16 cellular contexts compared by ENCODE assay signal in the genomic region with DNA sequence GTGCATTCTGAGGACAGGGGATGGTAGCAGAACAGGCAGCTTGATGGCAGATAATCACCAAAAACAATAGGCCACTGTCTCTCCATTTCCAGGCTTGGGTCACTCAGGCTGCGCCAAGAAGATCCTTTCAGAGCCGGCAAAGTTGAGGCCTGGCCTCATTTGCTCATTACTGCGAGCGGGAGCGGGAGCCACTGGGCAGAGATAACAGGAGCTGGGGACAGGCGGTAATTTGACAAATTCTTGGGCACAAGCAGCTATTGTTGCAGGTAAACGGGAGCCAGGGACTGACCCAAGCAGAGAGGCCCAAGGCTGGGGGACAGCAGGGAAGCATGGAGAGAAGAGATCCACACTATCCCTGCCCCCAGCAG. TPM values are rescaled to one million over a fixed set of nuclear protein-coding genes. Genes with fewer than 3 reads are reported as not detected.
DNase-seq lines count a peak whose midpoint lies in the region; ATAC-seq, FAIRE-seq and TF ChIP-seq lines count a peak whose summit lies in the region.
"Had no signal": no experiment of that assay in that cellular context is flagged by ENCODE, and none has a peak within 500 bp of the region (broad histone marks: within the 10 kb centered on the region; RNA-seq: fewer than 3 reads in every experiment).

No MANE protein-coding gene starts in this region.

- intact Hi-C loops in natural killer cell (cut with micrococcal nuclease) (no loop called here), thyroid gland (cut with DNase I) (no loop called here)

- H3K9ac ChIP-seq in H1 (replicated peaks in 1 of 4; ENCODE audit: extremely low read depth in 1 of 4, low read depth in 3 of 4, low read length in 3 of 4) (no peak overlapping the region), GM23248 (no peak overlapping the region)

- H3K36me3 ChIP-seq in H1 (ENCODE audit: control insufficient read depth in 2 of 4, insufficient read depth in 4 of 4, low read length in 3 of 4), result peaks cover 6 to 34% (median 9%) of the 10 kb centered on the region in 4 experiments; a peak in 6 of 8 replicates
- H3K36me3 ChIP-seq in thyroid gland, result no peaks in the 10 kb centered on the region
- no peaks in the 10 kb centered on the region for H3K36me3 ChIP-seq in GM23248 (ENCODE audit: low read depth)

- no peak overlapping the region for H4K8ac ChIP-seq in H1 (ENCODE audit: extremely low read depth, insufficient read depth, low read length)

- H3K56ac ChIP-seq in H1 (replicated peaks; ENCODE audit: insufficient read length, low read depth, low read length), result no peak overlapping the region

- H3K4me2 ChIP-seq in H1 (ENCODE audit: insufficient read depth in 1 of 2, low read depth in 2 of 2, low read length in 2 of 2) (peak overlapping the region; percentile 86 to 87), GM23248 (ENCODE audit: unreplicated experiment) (no peak overlapping the region)

- no peak for TF ChIP-seq EP300 in H1 (IDR thresholded peaks at IDR 0.05; ENCODE audit: borderline replicate concordance in 1 of 2, low read depth in 2 of 2, low read length in 2 of 2)

- H3K27ac ChIP-seq in H1 (ENCODE audit: low read depth, low read length), result no peak overlapping the region
- no peak overlapping the region for H3K27ac ChIP-seq in thyroid gland
- no peak overlapping the region for H3K27ac ChIP-seq in GM23248
- H3K27ac ChIP-seq: foreskin keratinocyte had no signal

- H3K4ac ChIP-seq in H1 (replicated peaks; ENCODE audit: insufficient read length, low read depth, low read length), result no peak overlapping the region

- H2BK12ac ChIP-seq in H1 (ENCODE audit: low read depth, low read length), result no peak overlapping the region

- no peak overlapping the region for H3K14ac ChIP-seq in H1 (ENCODE audit: insufficient read length)

- no peaks in the 10 kb centered on the region for H3K9me3 Mint-ChIP-seq in natural killer cell
- H3K9me3 Mint-ChIP-seq in natural killer cell treated with Interleukin-12 subunit alpha and Interleukin-12 subunit beta and Interleukin-15 and Interleukin-18, amount 100 ng/mL, for 72 hours, result no peaks in the 10 kb centered on the region
- H3K9me3 Mint-ChIP-seq in nephron progenitor cell, result no peaks in the 10 kb centered on the region

- no peak for TF ChIP-seq CTCF in natural killer cell (IDR thresholded peaks at IDR 0.05)
- no peak for TF ChIP-seq CTCF in H1 (IDR thresholded peaks at IDR 0.05; ENCODE audit: control extremely low read depth in 1 of 3, insufficient read depth in 1 of 3, low read depth in 1 of 3, low read length in 3 of 3)
- no peak for TF ChIP-seq CTCF in nephron progenitor cell (IDR thresholded peaks at IDR 0.05)
- no peak for TF ChIP-seq CTCF in thyroid gland (IDR thresholded peaks at IDR 0.05)

- no peak for FAIRE-seq in H1 (lab: Jason Lieb, UNC)

- H3K4me3 Mint-ChIP-seq in natural killer cell, result peak overlapping the region; percentile 2
- H3K4me3 Mint-ChIP-seq in natural killer cell treated with Interleukin-12 subunit alpha and Interleukin-12 subunit beta and Interleukin-15 and Interleukin-18, amount 100 ng/mL, for 72 hours, result no peak overlapping the region
- H3K4me3 Mint-ChIP-seq in nephron progenitor cell, result peak overlapping the region; percentile 92
- H3K4me3 Mint-ChIP-seq: activated CD8-positive, alpha-beta T cell treated with anti-CD3 and anti-CD28 coated beads, Interleukin-2, amount 10 ng/mL, durations not matched to agents 7 days and 5 days had no signal

- H3K36me3 Mint-ChIP-seq in natural killer cell (no peaks in the 10 kb centered on the region), nephron progenitor cell (ENCODE audit: low read depth) (peaks cover 35% of the 10 kb centered on the region)
- no peaks in the 10 kb centered on the region for H3K36me3 Mint-ChIP-seq in natural killer cell treated with Interleukin-12 subunit alpha and Interleukin-12 subunit beta and Interleukin-15 and Interleukin-18, amount 100 ng/mL, for 72 hours

- H3K4me1 Mint-ChIP-seq in natural killer cell, result peaks cover 0 to 16% of the 10 kb centered on the region in 2 donors
- H3K4me1 Mint-ChIP-seq in natural killer cell treated with Interleukin-12 subunit alpha and Interleukin-12 subunit beta and Interleukin-15 and Interleukin-18, amount 100 ng/mL, for 72 hours (ENCODE audit: low read depth in 2 of 2), result peaks cover 6 to 13% of the 10 kb centered on the region in 2 donors
- peaks cover 80% of the 10 kb centered on the region for H3K4me1 Mint-ChIP-seq in nephron progenitor cell

- H3F3A ChIP-seq in GM23248 (ENCODE audit: insufficient read depth), result 0 out of 2 replicates have a peak, but pooled peaks cover 4% of the 10 kb centered on the region

- peaks cover 0 to 26% of the 10 kb centered on the region in 2 experiments; a peak in 2 of 4 replicates for H3K79me2 ChIP-seq in H1 (ENCODE audit: control insufficient read depth in 1 of 2, insufficient read depth in 2 of 2, low read length in 2 of 2)
- H3K79me2 ChIP-seq in GM23248 (ENCODE audit: insufficient read depth), result no peaks in the 10 kb centered on the region

- DNase-seq in natural killer cell (no peak), H1 (ENCODE audit: low read depth in 1 of 2, low spot score in 2 of 2) (no peak), nephron progenitor cell (no peak), thyroid gland (no peak), middle frontal gyrus (ENCODE audit: extremely low spot score, low spot score) (no peak), GM23248 (no peak)
- DNase-seq in natural killer cell treated with Interleukin-12 subunit alpha and Interleukin-12 subunit beta and Interleukin-15 and Interleukin-18, amount 100 ng/mL, for 72 hours (ENCODE audit: low spot score), result no peak
- DNase-seq in activated CD4-positive, alpha-beta T cell treated with anti-CD3 and anti-CD28 coated beads for 48 hours, result no peak
- DNase-seq: activated CD8-positive, alpha-beta T cell treated with anti-CD3 and anti-CD28 coated beads, Interleukin-2, amount 10 ng/mL, durations not matched to agents 7 days and 5 days; activated effector memory CD4-positive, alpha-beta T cell treated with anti-CD3 and anti-CD28 coated beads, Interleukin-2, amount 50 U/mL, for 16 hours; effector CD8-positive, alpha-beta T cell; foreskin keratinocyte; right cardiac atrium; SIG-M5; stimulated activated CD4-positive, alpha-beta T cell treated with anti-CD3 and anti-CD28 coated beads, Interleukin-2, amount 100 ng/mL, for 48 hours had no signal

- no peaks in the 10 kb centered on the region for H3K9me3 ChIP-seq in H1 (ENCODE audit: insufficient read depth in 2 of 2, low read depth in 1 of 2, low read length in 1 of 2)
- H3K9me3 ChIP-seq in thyroid gland, result no peaks in the 10 kb centered on the region
- H3K9me3 ChIP-seq in GM23248 (ENCODE audit: low read depth), result no peaks in the 10 kb centered on the region

- H3K4me1 ChIP-seq in H1 (replicated peaks in 1 of 4; ENCODE audit: control insufficient read depth in 3 of 4, insufficient read depth in 4 of 4, low read length in 3 of 4) (peaks cover 25 to 40% (median 30%) of the 10 kb centered on the region in 4 experiments), thyroid gland (peaks cover 2 to 18% of the 10 kb centered on the region in 2 donors), GM23248 (ENCODE audit: insufficient read depth) (no peaks in the 10 kb centered on the region)
- H3K4me1 ChIP-seq: foreskin keratinocyte had no signal

- peaks cover 7% of the 10 kb centered on the region; the same call in 1 of the 2 replicates for H3K79me1 ChIP-seq in H1 (ENCODE audit: low read depth, low read length)

- POLR2A ChIA-PET in H1 (lab: Charles Lee; ENCODE audit: partially characterized antibody), result interaction anchor here (0.7 to 3.8 kb wide), 39 partner anchors 9 to 1778 kb away, joined by 3 to 22 read pairs (median 4); a partner anchor contains a TSS

- H3K27ac Mint-ChIP-seq in natural killer cell, result no peak overlapping the region
- H3K27ac Mint-ChIP-seq in natural killer cell treated with Interleukin-12 subunit alpha and Interleukin-12 subunit beta and Interleukin-15 and Interleukin-18, amount 100 ng/mL, for 72 hours, result no peak overlapping the region
- H3K27ac Mint-ChIP-seq in nephron progenitor cell, result peak overlapping the region; percentile 4
- H3K27ac Mint-ChIP-seq: activated CD8-positive, alpha-beta T cell treated with anti-CD3 and anti-CD28 coated beads, Interleukin-2, amount 10 ng/mL, durations not matched to agents 7 days and 5 days had no signal

- no peak overlapping the region for H2AFZ ChIP-seq in H1 (ENCODE audit: low read length)
- H2AFZ ChIP-seq in GM23248, result no peak overlapping the region

- WGBS in H1 (ENCODE audit: extremely low coverage in 1 of 2, insufficient coverage in 1 of 2, insufficient read length in 1 of 2, insufficient replicate concordance in 2 of 2, low coverage in 1 of 2, low lambda C conversion rate in 2 of 2, missing lambda C conversion rate in 1 of 2), 2 experiments, result 67% methylated on average over 7 of the region's 7 CpGs; no CpG with 5 or more reads in 1 of the 2 experiments
- WGBS in thyroid gland, 2 donors, result 79 to 88% methylated on average over 7 of the region's 7 CpGs
- WGBS in GM23248 (ENCODE audit: low coverage in 1 of 2, low lambda C conversion rate in 2 of 2, missing lambda C conversion rate in 2 of 2), 2 experiments, result 81 to 84% methylated on average over 7 of the region's 7 CpGs

- H3K4me3 ChIP-seq in H1 (ENCODE audit: extremely low read depth in 1 of 4, insufficient read depth in 2 of 4, low read depth in 3 of 4, low read length in 4 of 4), result peak overlapping the region in 3 of 4 experiments; percentile 48 to 74 (median 56); a peak in 4 of 8 replicates
- no peak overlapping the region for H3K4me3 ChIP-seq in thyroid gland (replicated peaks in 1 of 3)
- no peak overlapping the region for H3K4me3 ChIP-seq in GM23248

- H4K20me1 ChIP-seq in H1 (replicated peaks in 1 of 2; ENCODE audit: control insufficient read depth in 1 of 2, insufficient read depth in 2 of 2, low read length in 2 of 2) (peaks cover 0 to 17% of the 10 kb centered on the region in 2 experiments), GM23248 (ENCODE audit: insufficient read depth) (no peaks in the 10 kb centered on the region)

- in situ Hi-C loops in GM23248 (cut with MboI), result no loop called here

- no peak overlapping the region for H2BK5ac ChIP-seq in H1 (ENCODE audit: low read depth, low read length)

- peaks cover 69 to 80% of the 10 kb centered on the region in 2 donors for H3K27me3 Mint-ChIP-seq in natural killer cell (ENCODE audit: low read depth in 2 of 2)
- H3K27me3 Mint-ChIP-seq in natural killer cell treated with Interleukin-12 subunit alpha and Interleukin-12 subunit beta and Interleukin-15 and Interleukin-18, amount 100 ng/mL, for 72 hours, result peaks cover 60 to 65% of the 10 kb centered on the region in 2 donors
- H3K27me3 Mint-ChIP-seq in nephron progenitor cell (ENCODE audit: low read depth, poor library complexity), result peaks cover 21% of the 10 kb centered on the region

- no peak overlapping the region for H4K5ac ChIP-seq in H1 (ENCODE audit: insufficient read length, low read depth, low read length)

- no peak for TF ChIP-seq RAD21 in H1 (IDR thresholded peaks at IDR 0.05 in 1 of 2, conservative IDR thresholded peaks at IDR 0.05 in 1 of 2; ENCODE audit: low read depth in 2 of 2, low read length in 2 of 2)

- peaks cover 0 to 8% (median 6%) of the 10 kb centered on the region in 4 experiments; a peak in 4 of 7 replicates for H3K27me3 ChIP-seq in H1 (replicated peaks in 1 of 4; ENCODE audit: control insufficient read depth in 3 of 4, extremely low read depth in 1 of 4, insufficient read depth in 3 of 4, low read length in 3 of 4)
- H3K27me3 ChIP-seq in thyroid gland, result no peaks in the 10 kb centered on the region
- peaks cover 50% of the 10 kb centered on the region for H3K27me3 ChIP-seq in GM23248 (replicated peaks; ENCODE audit: insufficient read depth)

- no peak for TF ChIP-seq POLR2A in H1 (IDR thresholded peaks at IDR 0.05; ENCODE audit: control extremely low read depth in 1 of 2, low read depth in 2 of 2, low read length in 2 of 2)
- no peak for TF ChIP-seq POLR2A in thyroid gland (IDR thresholded peaks at IDR 0.05)

- CTCF ChIA-PET in H1 (lab: Charles Lee; ENCODE audit: partially characterized antibody), result interaction anchor here (0.6 to 12.5 kb wide), 38 partner anchors 8 to 1165 kb away, joined by 3 to 310 read pairs (median 5); a partner anchor contains a TSS

- ATAC-seq in natural killer cell, result no peak
- ATAC-seq in natural killer cell treated with Interleukin-12 subunit alpha and Interleukin-12 subunit beta and Interleukin-15 and Interleukin-18, amount 100 ng/mL, for 72 hours, result no peak
- ATAC-seq: activated CD8-positive, alpha-beta T cell treated with anti-CD3 and anti-CD28 coated beads, Interleukin-2, amount 10 ng/mL, durations not matched to agents 7 days and 5 days; foreskin keratinocyte had no signal

- H2AK5ac ChIP-seq in H1 (ENCODE audit: low read depth, low read length), result no peak overlapping the region

- no peak overlapping the region for H2BK120ac ChIP-seq in H1 (replicated peaks; ENCODE audit: low read depth, low read length)

- H3K18ac ChIP-seq in H1 (ENCODE audit: extremely low read depth, low read length), result no peak overlapping the region

- H4K91ac ChIP-seq in H1 (replicated peaks; ENCODE audit: insufficient read length, low read length), result no peak overlapping the region

- no peaks in the 10 kb centered on the region for H3K9me2 ChIP-seq in GM23248 (ENCODE audit: insufficient read depth)

- H2BK15ac ChIP-seq in H1 (ENCODE audit: low read length), result no peak overlapping the region

- H3K23ac ChIP-seq in H1 (ENCODE audit: insufficient read length), result no peak overlapping the region

- H3K23me2 ChIP-seq in H1 (ENCODE audit: low read depth, low read length), result peaks cover 17% of the 10 kb centered on the region

- H2BK20ac ChIP-seq in H1 (ENCODE audit: low read length), result no peak overlapping the region

RNA-seq across cellular contexts. Expression of a gene that starts 2.1 kb away (rescaled TPM):
- not detected for total RNA-seq in natural killer cell
- total RNA-seq in natural killer cell treated with Interleukin-12 subunit alpha and Interleukin-12 subunit beta and Interleukin-15 and Interleukin-18, amount 100 ng/mL, for 72 hours, result not detected
- 51.9 and 53.1 TPM in 2 replicates for total RNA-seq in H1 (2021; fragmentation: NEBNext Ultra II Directional; extraction: Animal tissue kit (Norgen Biotek cat#: 25700))
- polyA plus RNA-seq in H1 (2011; rRNA removed), result 13.5 and 19.2 TPM in 2 replicates
- polyA plus RNA-seq in H1 (2011; cell fraction: cytosol; rRNA removed), result 16.5 TPM
- polyA plus RNA-seq in H1 (2011; cell fraction: nucleus; rRNA removed), result 52.5 TPM
- polyA plus RNA-seq in H1 (2012, experiment 1 of 2), result 40.8 to 47.7 TPM (median 43.9 TPM) in 4 replicates
- polyA plus RNA-seq in H1 (2012, experiment 2 of 2), result 28.7 TPM
- 16.6 TPM for polyA plus RNA-seq in H1 (2013, experiment 1 of 2)
- 16.5 TPM for polyA plus RNA-seq in H1 (2013, experiment 2 of 2)
- polyA minus RNA-seq in H1 (2011; rRNA and poly(A)+ RNA removed), result 11.5 and 11.6 TPM in 2 replicates
- 26.4 TPM for polyA minus RNA-seq in H1 (2011; cell fraction: cytosol; rRNA and poly(A)+ RNA removed)
- polyA minus RNA-seq in H1 (2011; cell fraction: nucleus; rRNA and poly(A)+ RNA removed), result 9.0 TPM
- total RNA-seq in thyroid gland, result 1 to 10 TPM in 1 of 4 donors, under 1 TPM in 1, not detected in 2; 0.33 to 1.6 TPM
- not detected in 2 replicates for total RNA-seq in GM23248 (2014; rRNA removed; shearing (Covaris generic))
- polyA plus RNA-seq in GM23248 (2016; fragmentation: Nextera tagmentation; extraction: Ambion mirVana), result not detected in 2 replicates
- total RNA-seq: activated CD8-positive, alpha-beta T cell treated with anti-CD3 and anti-CD28 coated beads, Interleukin-2, amount 10 ng/mL, durations not matched to agents 7 days and 5 days; foreskin keratinocyte had no signal
- polyA plus RNA-seq: foreskin keratinocyte had no signal

RNA-seq across cellular contexts. Expression of a gene that starts 39.3 kb away (rescaled TPM):
- total RNA-seq in natural killer cell, result under 1 TPM in 1 of 3 donors, not detected in 2; 0.52 TPM
- not detected for total RNA-seq in natural killer cell treated with Interleukin-12 subunit alpha and Interleukin-12 subunit beta and Interleukin-15 and Interleukin-18, amount 100 ng/mL, for 72 hours
- total RNA-seq in H1 (2021; fragmentation: NEBNext Ultra II Directional; extraction: Animal tissue kit (Norgen Biotek cat#: 25700)), result not detected in 2 replicates
- 0.19 TPM in 1 of 2 replicates, not detected in the other for polyA plus RNA-seq in H1 (2011; rRNA removed)
- not detected for polyA plus RNA-seq in H1 (2011; cell fraction: cytosol; rRNA removed)
- polyA plus RNA-seq in H1 (2011; cell fraction: nucleus; rRNA removed), result not detected
- polyA plus RNA-seq in H1 (2012, experiment 1 of 2), result not detected in 4 replicates
- not detected for polyA plus RNA-seq in H1 (2012, experiment 2 of 2)
- not detected for polyA plus RNA-seq in H1 (2013, experiment 1 of 2)
- polyA plus RNA-seq in H1 (2013, experiment 2 of 2), result not detected
- polyA minus RNA-seq in H1 (2011; rRNA and poly(A)+ RNA removed), result not detected in 2 replicates
- polyA minus RNA-seq in H1 (2011; cell fraction: cytosol; rRNA and poly(A)+ RNA removed), result not detected
- not detected for polyA minus RNA-seq in H1 (2011; cell fraction: nucleus; rRNA and poly(A)+ RNA removed)
- total RNA-seq in thyroid gland, result not detected
- total RNA-seq in GM23248 (2014; rRNA removed; shearing (Covaris generic)), result not detected in 2 replicates
- not detected in 2 replicates for polyA plus RNA-seq in GM23248 (2016; fragmentation: Nextera tagmentation; extraction: Ambion mirVana)
- total RNA-seq: activated CD8-positive, alpha-beta T cell treated with anti-CD3 and anti-CD28 coated beads, Interleukin-2, amount 10 ng/mL, durations not matched to agents 7 days and 5 days; foreskin keratinocyte; H7; right cardiac atrium had no signal
- polyA plus RNA-seq: foreskin keratinocyte, right cardiac atrium had no signal

Comparison
In these comparisons a context has a peak if more than half of its experiments do, and no peak if none do; other contexts are left out.
1. H3K4me3 ChIP-seq: peak in H1 (3 of 4); none in thyroid gland (0 of 3) and GM23248 (single experiment).
2. RNA of a gene that starts 2.1 kb away (total RNA-seq): 51.9 to 53.1 TPM in H1; 0.33 to 1.6 TPM in thyroid gland, not detected in natural killer cell treated with Interleukin-12 subunit alpha and Interleukin-12 subunit beta and Interleukin-15 and Interleukin-18, amount 100 ng/mL, for 72 hours, not detected in natural killer cell and not detected in GM23248; every median in the first group is over 10 times any median in the second.